ENCODE assay signal across 1 cellular context in the genomic region with DNA sequence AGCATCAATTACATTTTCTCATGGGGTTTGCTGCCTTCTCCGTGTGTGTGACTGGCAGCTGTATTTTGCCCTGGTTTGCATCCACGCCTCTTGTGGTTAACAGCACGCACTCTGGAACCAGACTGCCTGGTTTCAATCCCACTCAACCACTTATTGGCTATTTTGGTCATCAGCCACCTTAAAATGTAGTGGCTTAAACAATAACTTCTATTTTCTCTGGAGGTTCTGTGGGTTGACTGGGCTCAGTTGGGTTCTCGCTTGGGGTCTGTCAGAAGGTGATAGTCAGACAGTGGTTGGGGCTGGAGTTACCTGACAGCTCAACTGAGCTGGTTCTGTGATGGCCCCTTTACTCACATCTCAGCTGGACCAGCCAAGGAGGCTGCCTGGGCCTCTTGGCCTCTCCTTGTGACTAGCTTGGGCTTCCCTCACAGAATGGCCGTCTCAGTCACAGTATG.
A peak's percentile ranks its signal among the peaks of the same experiment; 100 is the strongest.
TF ChIP-seq lines count a peak whose summit lies in the region.

No MANE protein-coding gene starts in this region.

TF ChIP-seq in GM12878, 131 proteins besides CTCF, POLR2A, EP300 and RAD21 (continues in another document):
- TF ChIP-seq NBN (IDR thresholded peaks at IDR 0.05), result peak; percentile 46
- TF ChIP-seq PRDM15 (CRISPR knock-in tag; IDR thresholded peaks at IDR 0.05), result no peak
- TF ChIP-seq GABPA (IDR thresholded peaks at IDR 0.05; ENCODE audit: low read depth), result no peak
- TF ChIP-seq, protein P1, sequence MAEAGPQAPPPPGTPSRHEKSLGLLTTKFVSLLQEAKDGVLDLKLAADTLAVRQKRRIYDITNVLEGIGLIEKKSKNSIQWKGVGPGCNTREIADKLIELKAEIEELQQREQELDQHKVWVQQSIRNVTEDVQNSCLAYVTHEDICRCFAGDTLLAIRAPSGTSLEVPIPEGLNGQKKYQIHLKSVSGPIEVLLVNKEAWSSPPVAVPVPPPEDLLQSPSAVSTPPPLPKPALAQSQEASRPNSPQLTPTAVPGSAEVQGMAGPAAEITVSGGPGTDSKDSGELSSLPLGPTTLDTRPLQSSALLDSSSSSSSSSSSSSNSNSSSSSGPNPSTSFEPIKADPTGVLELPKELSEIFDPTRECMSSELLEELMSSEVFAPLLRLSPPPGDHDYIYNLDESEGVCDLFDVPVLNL (IDR thresholded peaks at IDR 0.05; ENCODE audit: low read depth, low read length), result no peak
- no peak for TF ChIP-seq ZBTB11 (CRISPR knock-in tag; IDR thresholded peaks at IDR 0.05)
- no peak for TF ChIP-seq MYB (IDR thresholded peaks at IDR 0.05; ENCODE audit: borderline replicate concordance, low read depth, low read length)
- no peak for TF ChIP-seq CBX3 (IDR thresholded peaks at IDR 0.05; ENCODE audit: borderline replicate concordance, low read depth)
- TF ChIP-seq KAT2A (conservative IDR thresholded peaks at IDR 0.05; ENCODE audit: control insufficient read depth, low read depth, low read length), result no peak
- no peak for TF ChIP-seq CBX5 (IDR thresholded peaks at IDR 0.05; ENCODE audit: low read depth)
- TF ChIP-seq MTA3 (IDR thresholded peaks at IDR 0.05; ENCODE audit: borderline replicate concordance, low read length), result no peak
- no peak for TF ChIP-seq ZZZ3 (IDR thresholded peaks at IDR 0.05; ENCODE audit: control insufficient read depth, insufficient read length, low read depth)
- peak; percentile 70; the same call in 1 of the 2 replicates for TF ChIP-seq PAX5 (IDR thresholded peaks at IDR 0.05; ENCODE audit: borderline replicate concordance, low read depth, low read length)
- TF ChIP-seq TCF3 (IDR thresholded peaks at IDR 0.05; ENCODE audit: borderline replicate concordance, insufficient read depth, low read depth, low read length), result peak; percentile 23; the same call in 1 of the 2 replicates
- TF ChIP-seq MEF2A (IDR thresholded peaks at IDR 0.05; ENCODE audit: insufficient read depth, low read depth, low read length), result peak; percentile 66; the same call in 1 of the 2 replicates
- no peak for TF ChIP-seq ZSCAN29 (IDR thresholded peaks at IDR 0.05)
- no peak for TF ChIP-seq MXI1 (IDR thresholded peaks at IDR 0.05; ENCODE audit: low read depth, low read length)
- no peak for TF ChIP-seq CREB1 (IDR thresholded peaks at IDR 0.05; ENCODE audit: low read depth)
- TF ChIP-seq GATAD2B (conservative IDR thresholded peaks at IDR 0.05; ENCODE audit: low read depth), result peak; percentile 21; the same call in 1 of the 2 replicates
- TF ChIP-seq, protein P2, sequence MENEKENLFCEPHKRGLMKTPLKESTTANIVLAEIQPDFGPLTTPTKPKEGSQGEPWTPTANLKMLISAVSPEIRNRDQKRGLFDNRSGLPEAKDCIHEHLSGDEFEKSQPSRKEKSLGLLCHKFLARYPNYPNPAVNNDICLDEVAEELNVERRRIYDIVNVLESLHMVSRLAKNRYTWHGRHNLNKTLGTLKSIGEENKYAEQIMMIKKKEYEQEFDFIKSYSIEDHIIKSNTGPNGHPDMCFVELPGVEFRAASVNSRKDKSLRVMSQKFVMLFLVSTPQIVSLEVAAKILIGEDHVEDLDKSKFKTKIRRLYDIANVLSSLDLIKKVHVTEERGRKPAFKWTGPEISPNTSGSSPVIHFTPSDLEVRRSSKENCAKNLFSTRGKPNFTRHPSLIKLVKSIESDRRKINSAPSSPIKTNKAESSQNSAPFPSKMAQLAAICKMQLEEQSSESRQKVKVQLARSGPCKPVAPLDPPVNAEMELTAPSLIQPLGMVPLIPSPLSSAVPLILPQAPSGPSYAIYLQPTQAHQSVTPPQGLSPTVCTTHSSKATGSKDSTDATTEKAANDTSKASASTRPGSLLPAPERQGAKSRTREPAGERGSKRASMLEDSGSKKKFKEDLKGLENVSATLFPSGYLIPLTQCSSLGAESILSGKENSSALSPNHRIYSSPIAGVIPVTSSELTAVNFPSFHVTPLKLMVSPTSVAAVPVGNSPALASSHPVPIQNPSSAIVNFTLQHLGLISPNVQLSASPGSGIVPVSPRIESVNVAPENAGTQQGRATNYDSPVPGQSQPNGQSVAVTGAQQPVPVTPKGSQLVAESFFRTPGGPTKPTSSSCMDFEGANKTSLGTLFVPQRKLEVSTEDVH (IDR thresholded peaks at IDR 0.05; ENCODE audit: low read depth, partially characterized antibody), result no peak
- no peak for TF ChIP-seq BRCA1 (IDR thresholded peaks at IDR 0.05; ENCODE audit: low read depth, low read length)
- TF ChIP-seq FOXM1 (IDR thresholded peaks at IDR 0.05; ENCODE audit: low read depth, low read length), result peak; percentile 28; the same call in 1 of the 2 replicates
- TF ChIP-seq ZNF207 (IDR thresholded peaks at IDR 0.05; ENCODE audit: borderline replicate concordance), result no peak
- peak; percentile 21; the same call in 1 of the 2 replicates for TF ChIP-seq POLR2AphosphoS5 (IDR thresholded peaks at IDR 0.05; ENCODE audit: low read length)
- no peak for TF ChIP-seq NR2C1 (IDR thresholded peaks at IDR 0.05)
- no peak for TF ChIP-seq E4F1 (IDR thresholded peaks at IDR 0.05; ENCODE audit: borderline replicate concordance, partially characterized antibody)
- TF ChIP-seq NR2F1 (conservative IDR thresholded peaks at IDR 0.05), result 0 out of 2 replicates have a peak, but pooled peaks have one; percentile 29
- no peak for TF ChIP-seq BMI1 (IDR thresholded peaks at IDR 0.05; ENCODE audit: borderline replicate concordance)
- no peak for TF ChIP-seq KDM1A (IDR thresholded peaks at IDR 0.05; ENCODE audit: borderline replicate concordance)
- no peak for TF ChIP-seq USF1 (IDR thresholded peaks at IDR 0.05; ENCODE audit: borderline replicate concordance, extremely low read length, insufficient read depth, low read depth, low read length)
- no peak for TF ChIP-seq PAX8 (IDR thresholded peaks at IDR 0.05)
- no peak for TF ChIP-seq USF2 (IDR thresholded peaks at IDR 0.05; ENCODE audit: borderline replicate concordance, low read depth, low read length)
- no peak for TF ChIP-seq ASH2L (IDR thresholded peaks at IDR 0.05; ENCODE audit: borderline replicate concordance, low read depth)
- no peak for TF ChIP-seq NRF1 (conservative IDR thresholded peaks at IDR 0.05; ENCODE audit: low read depth, low read length)
- TF ChIP-seq, protein P3, sequence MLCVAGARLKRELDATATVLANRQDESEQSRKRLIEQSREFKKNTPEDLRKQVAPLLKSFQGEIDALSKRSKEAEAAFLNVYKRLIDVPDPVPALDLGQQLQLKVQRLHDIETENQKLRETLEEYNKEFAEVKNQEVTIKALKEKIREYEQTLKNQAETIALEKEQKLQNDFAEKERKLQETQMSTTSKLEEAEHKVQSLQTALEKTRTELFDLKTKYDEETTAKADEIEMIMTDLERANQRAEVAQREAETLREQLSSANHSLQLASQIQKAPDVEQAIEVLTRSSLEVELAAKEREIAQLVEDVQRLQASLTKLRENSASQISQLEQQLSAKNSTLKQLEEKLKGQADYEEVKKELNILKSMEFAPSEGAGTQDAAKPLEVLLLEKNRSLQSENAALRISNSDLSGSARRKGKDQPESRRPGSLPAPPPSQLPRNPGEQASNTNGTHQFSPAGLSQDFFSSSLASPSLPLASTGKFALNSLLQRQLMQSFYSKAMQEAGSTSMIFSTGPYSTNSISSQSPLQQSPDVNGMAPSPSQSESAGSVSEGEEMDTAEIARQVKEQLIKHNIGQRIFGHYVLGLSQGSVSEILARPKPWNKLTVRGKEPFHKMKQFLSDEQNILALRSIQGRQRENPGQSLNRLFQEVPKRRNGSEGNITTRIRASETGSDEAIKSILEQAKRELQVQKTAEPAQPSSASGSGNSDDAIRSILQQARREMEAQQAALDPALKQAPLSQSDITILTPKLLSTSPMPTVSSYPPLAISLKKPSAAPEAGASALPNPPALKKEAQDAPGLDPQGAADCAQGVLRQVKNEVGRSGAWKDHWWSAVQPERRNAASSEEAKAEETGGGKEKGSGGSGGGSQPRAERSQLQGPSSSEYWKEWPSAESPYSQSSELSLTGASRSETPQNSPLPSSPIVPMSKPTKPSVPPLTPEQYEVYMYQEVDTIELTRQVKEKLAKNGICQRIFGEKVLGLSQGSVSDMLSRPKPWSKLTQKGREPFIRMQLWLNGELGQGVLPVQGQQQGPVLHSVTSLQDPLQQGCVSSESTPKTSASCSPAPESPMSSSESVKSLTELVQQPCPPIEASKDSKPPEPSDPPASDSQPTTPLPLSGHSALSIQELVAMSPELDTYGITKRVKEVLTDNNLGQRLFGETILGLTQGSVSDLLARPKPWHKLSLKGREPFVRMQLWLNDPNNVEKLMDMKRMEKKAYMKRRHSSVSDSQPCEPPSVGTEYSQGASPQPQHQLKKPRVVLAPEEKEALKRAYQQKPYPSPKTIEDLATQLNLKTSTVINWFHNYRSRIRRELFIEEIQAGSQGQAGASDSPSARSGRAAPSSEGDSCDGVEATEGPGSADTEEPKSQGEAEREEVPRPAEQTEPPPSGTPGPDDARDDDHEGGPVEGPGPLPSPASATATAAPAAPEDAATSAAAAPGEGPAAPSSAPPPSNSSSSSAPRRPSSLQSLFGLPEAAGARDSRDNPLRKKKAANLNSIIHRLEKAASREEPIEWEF (IDR thresholded peaks at IDR 0.05; ENCODE audit: insufficient replicate concordance, low read depth, low read length), result no peak
- no peak for TF ChIP-seq HDAC2 (IDR thresholded peaks at IDR 0.05)
- TF ChIP-seq EGR1 (IDR thresholded peaks at IDR 0.05; ENCODE audit: borderline replicate concordance in 1 of 2, low read depth in 2 of 2, low read length in 2 of 2), result no peak
- no peak for TF ChIP-seq LARP7 (IDR thresholded peaks at IDR 0.05)
